31 cellular contexts compared by ENCODE assay signal in genomic region chr11:21636561-21636960, GRCh38.
"Had no signal": no experiment of that assay in that cellular context is flagged by ENCODE, and none has a peak within 500 bp of the region (broad histone marks: within the 10 kb centered on the region; RNA-seq: fewer than 3 reads in every experiment).

No MANE protein-coding gene starts in this region.

- ATAC-seq: activated CD4-positive, CD25-positive, alpha-beta regulatory T cell treated with anti-CD3 and anti-CD28 coated beads, Interleukin-2, amount 50 U/mL, for 24 hours; activated CD8-positive, alpha-beta memory T cell treated with anti-CD3 and anti-CD28 coated beads, Interleukin-2, amount 10 ng/mL, durations not matched to agents 7 days and 5 days; activated CD8-positive, alpha-beta T cell treated with anti-CD3 and anti-CD28 coated beads, Interleukin-2, amount 10 ng/mL, durations not matched to agents 7 days and 5 days; activated naive CD4-positive, alpha-beta T cell treated with anti-CD3 and anti-CD28 coated beads, Interleukin-2, amount 50 U/mL, for 72 hours had no signal

- H3K4me1 Mint-ChIP-seq: activated CD8-positive, alpha-beta memory T cell treated with anti-CD3 and anti-CD28 coated beads, Interleukin-2, amount 10 ng/mL, durations not matched to agents 7 days and 5 days; activated naive CD4-positive, alpha-beta T cell treated with anti-CD3 and anti-CD28 coated beads, Interleukin-2, amount 10 ng/mL, durations not matched to agents 7 days and 5 days; activated naive CD8-positive, alpha-beta T cell treated with anti-CD3 and anti-CD28 coated beads, Interleukin-2, amount 10 ng/mL, durations not matched to agents 7 days and 5 days; brain had no signal

- H3K27me3 Mint-ChIP-seq: activated B cell treated with CpG ODN at 0.5 μM for 24 hours; activated CD4-positive, alpha-beta memory T cell treated with anti-CD3 and anti-CD28 coated beads for 36 hours; activated CD8-positive, alpha-beta memory T cell treated with anti-CD3 and anti-CD28 coated beads, Interleukin-2, amount 10 ng/mL, durations not matched to agents 7 days and 5 days; activated naive CD4-positive, alpha-beta T cell treated with anti-CD3 and anti-CD28 coated beads, Interleukin-2, amount 10 ng/mL, durations not matched to agents 7 days and 5 days; activated naive CD8-positive, alpha-beta T cell treated with anti-CD3 and anti-CD28 coated beads, Interleukin-2, amount 10 ng/mL, durations not matched to agents 7 days and 5 days had no signal

- H3K27ac Mint-ChIP-seq: activated B cell treated with CpG ODN at 0.5 μM for 24 hours; activated CD4-positive, alpha-beta memory T cell treated with anti-CD3 and anti-CD28 coated beads for 36 hours; activated CD8-positive, alpha-beta memory T cell treated with anti-CD3 and anti-CD28 coated beads, Interleukin-2, amount 10 ng/mL, durations not matched to agents 7 days and 5 days; activated CD8-positive, alpha-beta T cell treated with anti-CD3 and anti-CD28 coated beads, Interleukin-2, amount 10 ng/mL, durations not matched to agents 7 days and 5 days; activated naive CD4-positive, alpha-beta T cell treated with anti-CD3 and anti-CD28 coated beads, Interleukin-2, amount 10 ng/mL, durations not matched to agents 7 days and 5 days; activated naive CD4-positive, alpha-beta T cell treated with anti-CD3 and anti-CD28 coated beads, Interleukin-2, amount 50 U/mL, for 72 hours; activated naive CD8-positive, alpha-beta T cell treated with anti-CD3 and anti-CD28 coated beads, Interleukin-2, amount 10 ng/mL, durations not matched to agents 7 days and 5 days; activated T-helper 1 cell treated with anti-CD3 and anti-CD28 coated beads, Interleukin-12 subunit alpha, Interleukin-12 subunit beta, Interleukin-2, Interleukin-4 antibody, amounts not matched to agents 30 ng/mL and 10 ng/mL and 1 ng/mL, durations not matched to agents 14 hours and 24 hours and 36 hours; activated T-helper 2 cell treated with anti-CD3 and anti-CD28 coated beads, Interferon-gamma antibody, Interleukin-2, Interleukin-4, amounts not matched to agents 10 μg/mL and 5 μg/mL and 100 μg/mL, durations not matched to agents 14 hours and 24 hours and 36 hours; brain; T-helper 2 cell treated with Interferon-gamma antibody and Interleukin-4, amounts not matched to agents 5 μg/mL and 100 μg/mL, for 36 hours had no signal

- DNase-seq: activated B cell treated with CpG ODN at 0.5 μM for 24 hours; activated CD4-positive, alpha-beta memory T cell treated with anti-CD3 and anti-CD28 coated beads for 36 hours; activated CD4-positive, alpha-beta T cell treated with anti-CD3 and anti-CD28 coated beads for 48 hours; activated CD4-positive, alpha-beta T cell treated with anti-CD3 and anti-CD28 coated beads, Interleukin-2, amount 50 U/mL, for 1 hour; activated CD8-positive, alpha-beta memory T cell treated with anti-CD3 and anti-CD28 coated beads, Interleukin-2, amount 10 ng/mL, durations not matched to agents 7 days and 5 days; activated CD8-positive, alpha-beta memory T cell treated with anti-CD3 and anti-CD28 coated beads, Interleukin-2, amount 50 U/mL, for 4 hours; activated CD8-positive, alpha-beta T cell treated with anti-CD3 and anti-CD28 coated beads, Interleukin-2, amount 10 ng/mL, durations not matched to agents 7 days and 5 days; activated effector memory CD4-positive, alpha-beta T cell treated with anti-CD3 and anti-CD28 coated beads, Interleukin-2, amount 50 U/mL, for 16 hours; activated naive CD4-positive, alpha-beta T cell treated with anti-CD3 and anti-CD28 coated beads, Interleukin-2, amount 10 ng/mL, durations not matched to agents 7 days and 5 days; activated naive CD8-positive, alpha-beta T cell treated with anti-CD3 and anti-CD28 coated beads, Interleukin-2, amount 10 ng/mL, durations not matched to agents 7 days and 5 days; activated T-cell treated with anti-CD3 and anti-CD28 coated beads, Interleukin-2, amount 50 U/mL, for 1 hour; activated T-cell treated with anti-CD3 and anti-CD28 coated beads, Interleukin-2, amount 50 U/mL, for 48 hours; central memory CD4-positive, alpha-beta T cell; cerebellar nuclear complex; colonic mucosa; effector CD8-positive, alpha-beta T cell; esophagus squamous epithelium; head of caudate nucleus; hypothalamus; T1000; WERI-Rb-1 had no signal

- H3K27ac ChIP-seq: ascending aorta, breast epithelium, cardiac muscle cell, colonic mucosa, epithelial cell of prostate, esophagus squamous epithelium, WERI-Rb-1 had no signal

- H3K9me3 Mint-ChIP-seq: activated B cell treated with CpG ODN at 0.5 μM for 24 hours; activated naive CD8-positive, alpha-beta T cell treated with anti-CD3 and anti-CD28 coated beads, Interleukin-2, amount 10 ng/mL, durations not matched to agents 7 days and 5 days; activated T-helper 1 cell treated with anti-CD3 and anti-CD28 coated beads, Interleukin-12 subunit alpha, Interleukin-12 subunit beta, Interleukin-2, Interleukin-4 antibody, amounts not matched to agents 30 ng/mL and 10 ng/mL and 1 ng/mL, durations not matched to agents 14 hours and 24 hours and 36 hours; T-helper 2 cell treated with Interferon-gamma antibody and Interleukin-4, amounts not matched to agents 5 μg/mL and 100 μg/mL, for 36 hours had no signal

- H3K4me3 Mint-ChIP-seq: activated B cell treated with CpG ODN at 0.5 μM for 24 hours; activated CD4-positive, alpha-beta memory T cell treated with anti-CD3 and anti-CD28 coated beads for 36 hours; activated CD8-positive, alpha-beta memory T cell treated with anti-CD3 and anti-CD28 coated beads, Interleukin-2, amount 10 ng/mL, durations not matched to agents 7 days and 5 days; activated CD8-positive, alpha-beta T cell treated with anti-CD3 and anti-CD28 coated beads, Interleukin-2, amount 10 ng/mL, durations not matched to agents 7 days and 5 days; activated naive CD4-positive, alpha-beta T cell treated with anti-CD3 and anti-CD28 coated beads, Interleukin-2, amount 10 ng/mL, durations not matched to agents 7 days and 5 days; activated naive CD8-positive, alpha-beta T cell treated with anti-CD3 and anti-CD28 coated beads, Interleukin-2, amount 10 ng/mL, durations not matched to agents 7 days and 5 days; activated T-helper 1 cell treated with anti-CD3 and anti-CD28 coated beads, Interleukin-12 subunit alpha, Interleukin-12 subunit beta, Interleukin-2, Interleukin-4 antibody, amounts not matched to agents 30 ng/mL and 10 ng/mL and 1 ng/mL, durations not matched to agents 14 hours and 24 hours and 36 hours; brain; T-helper 2 cell treated with Interferon-gamma antibody and Interleukin-4, amounts not matched to agents 5 μg/mL and 100 μg/mL, for 36 hours had no signal

- H3K36me3 Mint-ChIP-seq: activated CD4-positive, alpha-beta memory T cell treated with anti-CD3 and anti-CD28 coated beads for 36 hours; activated CD8-positive, alpha-beta memory T cell treated with anti-CD3 and anti-CD28 coated beads, Interleukin-2, amount 10 ng/mL, durations not matched to agents 7 days and 5 days; activated naive CD4-positive, alpha-beta T cell treated with anti-CD3 and anti-CD28 coated beads, Interleukin-2, amount 10 ng/mL, durations not matched to agents 7 days and 5 days; activated naive CD4-positive, alpha-beta T cell treated with anti-CD3 and anti-CD28 coated beads, Interleukin-2, amount 50 U/mL, for 72 hours; activated naive CD8-positive, alpha-beta T cell treated with anti-CD3 and anti-CD28 coated beads, Interleukin-2, amount 10 ng/mL, durations not matched to agents 7 days and 5 days; brain had no signal
